Comparison of ENCODE assay signal across 20 cellular contexts in the genomic region with DNA sequence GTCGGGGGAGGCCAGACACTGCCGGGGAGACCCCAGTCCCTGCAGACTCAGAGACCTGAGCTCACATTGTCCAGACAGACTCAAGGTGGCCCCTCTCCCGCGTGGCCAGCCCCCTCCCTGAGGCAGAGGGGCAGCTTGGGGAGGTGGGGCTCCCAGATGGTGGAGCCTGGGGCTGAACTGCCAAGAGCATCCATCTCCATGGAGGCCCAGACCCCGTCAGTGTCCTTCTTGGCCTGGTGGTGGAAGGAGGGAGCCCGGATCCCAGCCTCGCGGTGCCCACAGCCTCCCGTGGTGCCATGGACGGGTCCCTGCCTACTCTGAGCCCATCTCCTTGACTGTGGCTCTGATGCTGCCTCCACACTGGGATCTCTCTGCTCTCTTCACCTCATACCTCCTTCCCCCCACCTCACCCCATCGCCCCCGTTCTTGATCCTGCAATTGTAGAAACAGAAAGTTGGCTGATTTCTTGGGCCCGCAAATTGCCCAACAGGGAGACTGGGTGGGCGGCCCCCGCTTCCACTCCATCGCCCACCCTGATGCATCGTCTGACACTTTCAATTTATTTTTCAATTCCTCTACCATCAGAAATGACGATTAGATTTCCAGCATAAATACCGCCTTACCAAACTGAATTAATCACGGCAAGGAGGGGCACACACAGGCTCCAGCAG.
DNase-seq lines count a peak whose midpoint lies in the region; ATAC-seq, FAIRE-seq and TF ChIP-seq lines count a peak whose summit lies in the region.
"Had no signal": no experiment of that assay in that cellular context is flagged by ENCODE, and none has a peak within 500 bp of the region (broad histone marks: within the 10 kb centered on the region; RNA-seq: fewer than 3 reads in every experiment).

No MANE protein-coding gene starts in this region.

- DNase-seq in activated CD4-positive, alpha-beta T cell treated with anti-CD3 and anti-CD28 coated beads for 1 hour: peak; percentile 5
- DNase-seq in activated CD4-positive, alpha-beta T cell treated with anti-CD3 and anti-CD28 coated beads, Interleukin-2, amount 50 U/mL, for 48 hours: no peak
- DNase-seq in activated naive CD8-positive, alpha-beta T cell treated with anti-CD3 and anti-CD28 coated beads, Interleukin-2, amount 50 U/mL, for 24 hours: no peak
- peak; percentile 52 for DNase-seq in kidney
- DNase-seq in sigmoid colon: peak; percentile 45
- no peak for DNase-seq in NCI-H1694 treated with DMSO at 0.1 percent for 48 hours (lab: John Stamatoyannopoulos, UW)
- DNase-seq: CD4-positive, CD25-positive, alpha-beta regulatory T cell; DMS79 treated with DMSO at 0.1 percent for 48 hours; GOT3; KG1; NCI-H1436 treated with DMSO at 0.1 percent for 48 hours; NCI-H2081; NCI-H510A; NCI-H774; RPMI8226 had no signal

- intact Hi-C loops in kidney (cut with DNase I) (no loop called here), sigmoid colon (cut with DNase I) (no loop called here)

- no peak for FAIRE-seq in kidney (lab: Jason Lieb, UNC)
- FAIRE-seq: HepG2 had no signal

- no peak for TF ChIP-seq POLR2A in sigmoid colon (IDR thresholded peaks at IDR 0.05)

- H3K27me3 Mint-ChIP-seq in activated naive CD8-positive, alpha-beta T cell treated with anti-CD3 and anti-CD28 coated beads, Interleukin-2, amount 50 U/mL, for 24 hours: peaks cover 2% of the 10 kb centered on the region

- H3K9me3 ChIP-seq in kidney (ENCODE audit: control insufficient read depth in 1 of 2, low read length in 2 of 2): no peaks in the 10 kb centered on the region
- H3K9me3 ChIP-seq in sigmoid colon: no peaks in the 10 kb centered on the region

- ATAC-seq in activated naive CD8-positive, alpha-beta T cell treated with anti-CD3 and anti-CD28 coated beads, Interleukin-2, amount 50 U/mL, for 24 hours: peak; percentile 25
- ATAC-seq in HG03521 (IDR thresholded peaks at IDR 0.05; ENCODE audit: unreplicated experiment): no peak
- ATAC-seq in HG03378 (IDR thresholded peaks at IDR 0.05; ENCODE audit: unreplicated experiment): no peak
- ATAC-seq: HepG2 had no signal

- H3K4me1 ChIP-seq in kidney (ENCODE audit: control insufficient read depth in 1 of 2, insufficient read depth in 1 of 2, low read depth in 1 of 2, low read length in 2 of 2): no peaks in the 10 kb centered on the region
- H3K4me1 ChIP-seq in sigmoid colon: peaks cover 0 to 9% (median 4%) of the 10 kb centered on the region in 4 donors

- WGBS in sigmoid colon, 2 donors: 84 to 90% methylated on average over 20 of the region's 20 CpGs

- H3K27ac ChIP-seq in kidney (ENCODE audit: low read depth in 2 of 2, low read length in 2 of 2) (no peak overlapping the region), sigmoid colon (no peak overlapping the region)
- H3K27ac ChIP-seq: 22Rv1 had no signal

- peaks cover 0 to 30% (median 0%) of the 10 kb centered on the region in 3 donors for H3K27me3 ChIP-seq in sigmoid colon

- no peak overlapping the region for H3K9ac ChIP-seq in kidney (ENCODE audit: low read length in 2 of 2)

- no peak overlapping the region for H3K27ac Mint-ChIP-seq in activated naive CD8-positive, alpha-beta T cell treated with anti-CD3 and anti-CD28 coated beads, Interleukin-2, amount 50 U/mL, for 24 hours
- H3K27ac Mint-ChIP-seq: B cell; CD4-positive, CD25-positive, alpha-beta regulatory T cell had no signal

- H3K36me3 Mint-ChIP-seq in activated naive CD8-positive, alpha-beta T cell treated with anti-CD3 and anti-CD28 coated beads, Interleukin-2, amount 50 U/mL, for 24 hours (ENCODE audit: low read depth): no peaks in the 10 kb centered on the region
- H3K36me3 Mint-ChIP-seq: CD4-positive, CD25-positive, alpha-beta regulatory T cell had no signal

- H3K4me3 Mint-ChIP-seq in activated naive CD8-positive, alpha-beta T cell treated with anti-CD3 and anti-CD28 coated beads, Interleukin-2, amount 50 U/mL, for 24 hours: no peak overlapping the region
- H3K4me3 Mint-ChIP-seq: B cell; CD4-positive, CD25-positive, alpha-beta regulatory T cell had no signal

- no peak for TF ChIP-seq EP300 in sigmoid colon (IDR thresholded peaks at IDR 0.05)

- H3K4me1 Mint-ChIP-seq in activated naive CD8-positive, alpha-beta T cell treated with anti-CD3 and anti-CD28 coated beads, Interleukin-2, amount 50 U/mL, for 24 hours: no peaks in the 10 kb centered on the region
- H3K4me1 Mint-ChIP-seq: B cell; CD4-positive, CD25-positive, alpha-beta regulatory T cell had no signal

- H3K36me3 ChIP-seq in kidney (ENCODE audit: control insufficient read depth in 1 of 2, insufficient read depth in 2 of 2, low read length in 2 of 2) (no peaks in the 10 kb centered on the region), sigmoid colon (no peaks in the 10 kb centered on the region)

- no peak for TF ChIP-seq CTCF in kidney (IDR thresholded peaks at IDR 0.05; ENCODE audit: borderline replicate concordance, extremely low read depth, insufficient read depth)
- no peak for TF ChIP-seq CTCF in sigmoid colon (IDR thresholded peaks at IDR 0.05)

- H3K9me3 Mint-ChIP-seq in activated naive CD8-positive, alpha-beta T cell treated with anti-CD3 and anti-CD28 coated beads, Interleukin-2, amount 50 U/mL, for 24 hours: no peaks in the 10 kb centered on the region

- H3K4me3 ChIP-seq in kidney (ENCODE audit: low read length in 2 of 2) (no peak overlapping the region), sigmoid colon (no peak overlapping the region)

Comparison
In these comparisons a context has a peak if more than half of its experiments do, and no peak if none do; other contexts are left out.
1. DNase-seq: peak in activated CD4-positive, alpha-beta T cell treated with anti-CD3 and anti-CD28 coated beads for 1 hour (single experiment), kidney (single experiment) and sigmoid colon (single experiment); none in activated CD4-positive, alpha-beta T cell treated with anti-CD3 and anti-CD28 coated beads, Interleukin-2, amount 50 U/mL, for 48 hours (0 of 2), activated naive CD8-positive, alpha-beta T cell treated with anti-CD3 and anti-CD28 coated beads, Interleukin-2, amount 50 U/mL, for 24 hours (single experiment) and NCI-H1694 treated with DMSO at 0.1 percent for 48 hours (single experiment).